In genomic region chr15:75024102-75024636, GRCh38 we compare ENCODE assay signal across 8 cellular contexts. TPM values are rescaled to one million over a fixed set of nuclear protein-coding genes. Genes with fewer than 3 reads are reported as not detected.
DNase-seq lines count a peak whose midpoint lies in the region; ATAC-seq and TF ChIP-seq lines count a peak whose summit lies in the region.

No MANE protein-coding gene starts in this region.

- peak overlapping the region; percentile 50 for H3K27ac ChIP-seq in CD4-positive, alpha-beta T cell (ENCODE audit: low read depth, low read length)
- peak overlapping the region; percentile 89 for H3K27ac ChIP-seq in SK-N-MC

- POLR2A ChIA-PET in CD4-positive, alpha-beta T cell (lab: Charles Lee) = interaction anchor here (0.6 to 2.4 kb wide), 19 partner anchors 12 to 1886 kb away, joined by 3 to 27 read pairs (median 5); partner anchors contain the start of genes C15orf39, COX5A, IMP3 and MAN2C1

- CTCF ChIA-PET in CD4-positive, alpha-beta T cell (lab: Charles Lee) = interaction anchor here (1.4 to 1.9 kb wide), 2 partner anchors 178 to 180 kb away, joined by 9 to 10 read pairs; partner anchors contain the start of gene C15orf39

- ATAC-seq in CD4-positive, alpha-beta T cell (ENCODE audit: poor library complexity) = no peak
- ATAC-seq in GM18861 (IDR thresholded peaks at IDR 0.05; ENCODE audit: unreplicated experiment) = no peak

- peak overlapping the region; percentile 94 for H3K27ac Mint-ChIP-seq in CD4-positive, alpha-beta T cell

- peaks cover 9% of the 10 kb centered on the region for H3K36me3 Mint-ChIP-seq in CD4-positive, alpha-beta T cell (ENCODE audit: low read depth)

- H3K36me3 ChIP-seq in SK-N-MC (ENCODE audit: insufficient read depth, low read length) = no peaks in the 10 kb centered on the region

- H3K4me3 ChIP-seq in SK-N-MC (peak overlapping the region; percentile 96), epithelial cell of esophagus (ENCODE audit: low read length) (peak overlapping the region; percentile 98)

- no peaks in the 10 kb centered on the region for H3K9me3 Mint-ChIP-seq in CD4-positive, alpha-beta T cell

- no peaks in the 10 kb centered on the region for H3K27me3 Mint-ChIP-seq in CD4-positive, alpha-beta T cell

- H3K9me3 ChIP-seq in CD4-positive, alpha-beta T cell (ENCODE audit: control insufficient read depth, low read length) = no peaks in the 10 kb centered on the region
- H3K9me3 ChIP-seq in SK-N-MC (ENCODE audit: low read depth, low read length) = no peaks in the 10 kb centered on the region

- TF ChIP-seq CTCF in CD4-positive, alpha-beta T cell (IDR thresholded peaks at IDR 0.05) = no peak
- TF ChIP-seq CTCF in epithelial cell of esophagus (IDR thresholded peaks at IDR 0.05; ENCODE audit: insufficient read depth, low read depth, low read length, missing control alignments) = no peak

- H3K27me3 ChIP-seq in CD4-positive, alpha-beta T cell (ENCODE audit: control insufficient read depth, insufficient read depth, low read length) = no peaks in the 10 kb centered on the region

- peak overlapping the region; percentile 100 for H3K9ac ChIP-seq in SK-N-MC (ENCODE audit: insufficient read length)

- H3K4me3 Mint-ChIP-seq in CD4-positive, alpha-beta T cell = peak overlapping the region; percentile 99

- intact Hi-C loops in CD4-positive, alpha-beta T cell (cut with DNase I, micrococcal nuclease) = loop anchor here in 1 of 2 experiments (1.0 to 10.0 kb wide), 5 partner anchors 29 to 1032 kb away; partner anchors contain the start of genes ARID3B, IMP3, PML and SCAMP5

- DNase-seq in CD4-positive, alpha-beta T cell = no peak
- peak; percentile 34 for DNase-seq in HCEC 1CT
- DNase-seq in SK-N-MC (ENCODE audit: low read depth, low spot score) = no peak
- DNase-seq in epithelial cell of esophagus (ENCODE audit: low read depth) = peak; percentile 25
- peak; percentile 55 for DNase-seq in myocyte (ENCODE audit: low read depth)
- no peak for DNase-seq in SW480 (ENCODE audit: low spot score)
- DNase-seq in HuH-7 (ENCODE audit: low spot score) = no peak

- peaks cover 25% of the 10 kb centered on the region for H3K4me1 Mint-ChIP-seq in CD4-positive, alpha-beta T cell (ENCODE audit: low read depth)

RNA-seq across cellular contexts. Expression of gene PPCDC, which starts 0.8 kb away (rescaled TPM):
- total RNA-seq in CD4-positive, alpha-beta T cell = 1 to 10 TPM; 5.5 to 5.8 TPM
- 7.5 and 15.2 TPM in 2 replicates for total RNA-seq in myocyte
- polyA plus RNA-seq in myocyte (2012) = 8.4 TPM

RNA-seq across cellular contexts. Expression of gene SCAMP5, which starts 28.8 kb away (rescaled TPM):
- 1 to 10 TPM; 5.7 to 6.4 TPM for total RNA-seq in CD4-positive, alpha-beta T cell
- total RNA-seq in myocyte = 0.56 and 1.6 TPM in 2 replicates
- 3.7 TPM for polyA plus RNA-seq in myocyte (2012)

Comparison
In these comparisons a context has a peak if more than half of its experiments do, and no peak if none do; other contexts are left out.
1. DNase-seq: peak in HCEC 1CT (single experiment), epithelial cell of esophagus (single experiment) and myocyte (single experiment); none in CD4-positive, alpha-beta T cell (0 of 10), SK-N-MC (single experiment), SW480 (single experiment) and HuH-7 (single experiment).